ENCODE assay signal across 8 cellular contexts in genomic region chr1:244050835-244051444, GRCh38. TPM values are rescaled to one million over a fixed set of nuclear protein-coding genes. Genes with fewer than 3 reads are reported as not detected.
DNase-seq lines count a peak whose midpoint lies in the region; ATAC-seq lines count a peak whose summit lies in the region.

TSS of gene ZBTB18 (plus strand) at chr1:244051283. CDS start at chr1:244051432, 149 bp downstream.

- peak within 1 kb of the TSS; percentile 76 for H3K4me3 ChIP-seq in NT2/D1 (ENCODE audit: insufficient read length, low read depth)

- peaks cover 2% of the 10 kb centered on the region for H3K27me3 ChIP-seq in NT2/D1 (ENCODE audit: insufficient read depth, insufficient read length)

- no peaks in the 10 kb centered on the region for H3K9me3 ChIP-seq in NT2/D1 (ENCODE audit: insufficient read depth, low read length)

- peaks cover 3 to 6% of the 10 kb centered on the region in 2 donors for H3K36me3 Mint-ChIP-seq in stimulated activated naive B cell treated with anti-CD40 and anti-IgM and Interleukin-4, amounts not matched to agents 10 μg/mL and 1 μg/mL and 100 μg/mL, for 72 hours

- no peak for ATAC-seq in stimulated activated naive B cell treated with anti-CD40 and anti-IgM and Interleukin-4, amounts not matched to agents 10 μg/mL and 1 μg/mL and 100 μg/mL, for 72 hours (replicated peaks)
- ATAC-seq in GM19467 (IDR thresholded peaks at IDR 0.05; ENCODE audit: unreplicated experiment), result no peak

- in situ Hi-C loops in ACHN (cut with HindIII; ENCODE audit: low pct_ligation_motif_present, low pct_unique_long_range_greater_than_20kb, low sequenced_read_pairs), result no loop called here

- H3K4me3 Mint-ChIP-seq in stimulated activated naive B cell treated with anti-CD40 and anti-IgM and Interleukin-4, amounts not matched to agents 10 μg/mL and 1 μg/mL and 100 μg/mL, for 72 hours, result peak within 1 kb of the TSS; percentile 92 to 94

- H3K27ac Mint-ChIP-seq in stimulated activated naive B cell treated with anti-CD40 and anti-IgM and Interleukin-4, amounts not matched to agents 10 μg/mL and 1 μg/mL and 100 μg/mL, for 72 hours, result peak within 1 kb of the TSS; percentile 97

- no peaks in the 10 kb centered on the region for H3K27me3 Mint-ChIP-seq in stimulated activated naive B cell treated with anti-CD40 and anti-IgM and Interleukin-4, amounts not matched to agents 10 μg/mL and 1 μg/mL and 100 μg/mL, for 72 hours

- no peaks in the 10 kb centered on the region for H3K4me1 ChIP-seq in NT2/D1 (ENCODE audit: insufficient read depth, insufficient read length)

- H3K36me3 ChIP-seq in NT2/D1 (ENCODE audit: insufficient read depth, insufficient read length, low read length), result peaks cover 26% of the 10 kb centered on the region

- DNase-seq in ACHN (peak; percentile 74), H4 (ENCODE audit: low spot score) (peak; percentile 43), NT2/D1 (ENCODE audit: low read depth, low spot score) (peak; percentile 39), cerebellar cortex (ENCODE audit: low spot score) (peak; percentile 95), kidney tubule cell (ENCODE audit: low spot score) (peak; percentile 57), ecto neural progenitor cell (ENCODE audit: low spot score) (no peak)
- no peak for DNase-seq in stimulated activated naive B cell treated with anti-CD40 and anti-IgM and Interleukin-4, amounts not matched to agents 10 μg/mL and 1 μg/mL and 100 μg/mL, for 72 hours

- peak within 1 kb of the TSS; percentile 81 for H3K9ac ChIP-seq in NT2/D1 (ENCODE audit: insufficient read length, low read depth)

- peaks cover 16 to 30% of the 10 kb centered on the region in 2 donors for H3K4me1 Mint-ChIP-seq in stimulated activated naive B cell treated with anti-CD40 and anti-IgM and Interleukin-4, amounts not matched to agents 10 μg/mL and 1 μg/mL and 100 μg/mL, for 72 hours

- no peaks in the 10 kb centered on the region for H3K9me3 Mint-ChIP-seq in stimulated activated naive B cell treated with anti-CD40 and anti-IgM and Interleukin-4, amounts not matched to agents 10 μg/mL and 1 μg/mL and 100 μg/mL, for 72 hours

RNA-seq across cellular contexts. Expression of gene ZBTB18, which starts in this region (rescaled TPM):
- 6.2 and 9.3 TPM in 2 replicates for total RNA-seq in H4 (2014; rRNA removed; shearing (Covaris generic))

Comparison
In these comparisons a context has a peak if more than half of its experiments do, and no peak if none do; other contexts are left out.
1. DNase-seq: peak in ACHN (single experiment), H4 (single experiment), NT2/D1 (single experiment), cerebellar cortex (single experiment) and kidney tubule cell (single experiment); none in stimulated activated naive B cell treated with anti-CD40 and anti-IgM and Interleukin-4, amounts not matched to agents 10 μg/mL and 1 μg/mL and 100 μg/mL, for 72 hours (single experiment) and ecto neural progenitor cell (single experiment).